In the genomic region with DNA sequence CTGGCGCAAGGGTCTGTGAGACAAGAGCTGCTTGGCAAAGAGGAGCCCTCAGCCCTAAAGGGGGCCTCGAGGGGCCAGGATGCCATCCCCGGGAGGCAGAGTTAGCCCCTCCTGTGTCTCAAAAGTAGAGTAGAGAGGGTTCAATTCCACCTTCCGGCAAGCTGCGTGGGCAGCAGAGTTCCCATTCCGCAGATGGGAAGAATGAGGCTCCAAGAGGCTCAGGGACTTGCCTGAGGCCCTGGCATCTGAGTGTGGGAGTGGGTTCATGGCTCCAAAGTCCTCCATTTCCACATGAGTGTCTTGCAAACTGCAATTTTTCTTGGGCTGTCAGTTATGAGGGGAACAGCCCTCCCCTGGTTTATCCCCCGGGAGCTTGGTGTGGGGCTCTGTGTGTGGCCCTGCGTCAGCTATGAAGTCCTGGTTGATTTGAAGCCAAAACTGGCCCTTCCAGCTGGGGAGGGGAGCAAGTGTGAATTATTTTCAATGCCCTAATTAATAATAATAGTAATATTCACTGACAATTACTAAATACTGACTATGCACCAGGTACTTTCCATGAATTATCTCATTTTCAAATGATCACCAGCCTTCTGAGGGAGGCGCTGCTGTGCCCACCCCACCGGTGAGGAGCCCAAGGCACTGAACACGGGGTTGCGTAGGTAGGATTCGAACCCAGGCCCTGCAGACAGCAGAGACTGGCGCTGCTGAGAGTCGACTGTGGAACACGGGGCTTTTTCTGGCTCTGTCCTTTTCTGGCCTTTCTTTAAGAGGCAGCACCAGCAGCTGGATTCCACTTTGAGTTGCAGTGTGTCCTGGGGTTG, we compare ENCODE assay signal across 20 cellular contexts.
DNase-seq lines count a peak whose midpoint lies in the region; ATAC-seq, FAIRE-seq and TF ChIP-seq lines count a peak whose summit lies in the region.
"Had no signal": no experiment of that assay in that cellular context is flagged by ENCODE, and none has a peak within 500 bp of the region (broad histone marks: within the 10 kb centered on the region; RNA-seq: fewer than 3 reads in every experiment).

No MANE protein-coding gene starts in this region.

- TF ChIP-seq EP300 in HepG2 (IDR thresholded peaks at IDR 0.05; ENCODE audit: low read depth in 2 of 2, low read length in 2 of 2) (no peak), HepG2 (CRISPR knock-in tag; IDR thresholded peaks at IDR 0.05; ENCODE audit: borderline replicate concordance) (no peak), K562 (IDR thresholded peaks at IDR 0.05; ENCODE audit: low read length) (no peak)

- peaks cover 26% of the 10 kb centered on the region for H3K4me1 Mint-ChIP-seq in CD14-positive monocyte

- TF ChIP-seq CTCF in HepG2 (CRISPR knock-in tag; IDR thresholded peaks at IDR 0.05) (peak; percentile 27; the same call in 1 of the 2 replicates), right lobe of liver (IDR thresholded peaks at IDR 0.05) (no peak), K562 (IDR thresholded peaks at IDR 0.05 in 2 of 3, conservative IDR thresholded peaks at IDR 0.05 in 1 of 3; ENCODE audit: insufficient read depth in 2 of 3, low read depth in 1 of 3, low read length in 3 of 3) (no peak), spleen (IDR thresholded peaks at IDR 0.05 in 8 of 11, conservative IDR thresholded peaks at IDR 0.05 in 3 of 11) (no peak), CD14-positive monocyte (IDR thresholded peaks at IDR 0.05) (no peak)

- H3K9me3 Mint-ChIP-seq in CD14-positive monocyte = no peaks in the 10 kb centered on the region
- H3K9me3 Mint-ChIP-seq: CD8-positive, alpha-beta T cell had no signal

- peaks cover 92% of the 10 kb centered on the region for H3K4me1 ChIP-seq in HepG2 (ENCODE audit: insufficient read depth, low read length)
- no peaks in the 10 kb centered on the region for H3K4me1 ChIP-seq in right lobe of liver
- peaks cover 9 to 19% of the 10 kb centered on the region in 2 experiments; a peak in 4 of 5 replicates for H3K4me1 ChIP-seq in K562 (replicated peaks in 1 of 2; ENCODE audit: control insufficient read depth in 2 of 2, insufficient read depth in 2 of 2, low read length in 2 of 2)
- no peaks in the 10 kb centered on the region for H3K4me1 ChIP-seq in neuronal stem cell (ENCODE audit: control insufficient read depth in 2 of 2, insufficient read depth in 1 of 2, low read depth in 1 of 2, low read length in 2 of 2)
- H3K4me1 ChIP-seq in spleen = peaks cover 0 to 32% (median 7%) of the 10 kb centered on the region in 6 donors

- TF ChIP-seq RAD21 in HepG2 (CRISPR knock-in tag; IDR thresholded peaks at IDR 0.05) (no peak), K562 (CRISPR knock-in tag; conservative IDR thresholded peaks at IDR 0.05 in 1 of 2, IDR thresholded peaks at IDR 0.05 in 1 of 2) (no peak)

- no peaks in the 10 kb centered on the region for H3K9me3 ChIP-seq in HepG2 (ENCODE audit: low read length)
- no peaks in the 10 kb centered on the region for H3K9me3 ChIP-seq in right lobe of liver
- no peaks in the 10 kb centered on the region for H3K9me3 ChIP-seq in K562 (replicated peaks; ENCODE audit: control insufficient read depth, insufficient read depth, low read depth, low read length)
- H3K9me3 ChIP-seq in neuronal stem cell (replicated peaks in 1 of 2; ENCODE audit: control insufficient read depth in 2 of 2, insufficient read depth in 1 of 2, low read depth in 1 of 2, low read length in 2 of 2) = no peaks in the 10 kb centered on the region
- H3K9me3 ChIP-seq in spleen = no peaks in the 10 kb centered on the region
- H3K9me3 ChIP-seq: Caco-2 had no signal

- H3K27ac ChIP-seq in HepG2 (ENCODE audit: extremely low read length, insufficient read depth, low read length) (no peak overlapping the region), right lobe of liver (no peak overlapping the region), K562 (ENCODE audit: extremely low read depth, low read depth, low read length) (no peak overlapping the region), neuronal stem cell (replicated peaks; ENCODE audit: low read length) (no peak overlapping the region), spleen (no peak overlapping the region)
- H3K27ac ChIP-seq: GM23248, HL-60 had no signal

- H2AFZ ChIP-seq in HepG2 (ENCODE audit: low read length) (no peak overlapping the region), K562 (ENCODE audit: low read depth, low read length) (no peak overlapping the region), neuronal stem cell (ENCODE audit: low read length) (no peak overlapping the region)
- H2AFZ ChIP-seq: GM23248 had no signal

- H3K4me2 ChIP-seq in HepG2 (ENCODE audit: low read depth, low read length) = no peak overlapping the region
- no peak overlapping the region for H3K4me2 ChIP-seq in K562 (ENCODE audit: insufficient read depth, low read length)
- no peak overlapping the region for H3K4me2 ChIP-seq in neuronal stem cell (ENCODE audit: insufficient read depth, low read length, poor library complexity, severe bottlenecking)

- no peaks in the 10 kb centered on the region for H3K36me3 Mint-ChIP-seq in CD14-positive monocyte
- H3K36me3 Mint-ChIP-seq: CD8-positive, alpha-beta T cell had no signal

- no peak overlapping the region for H2BK120ac ChIP-seq in neuronal stem cell (ENCODE audit: low read depth, low read length)

- H3K79me1 ChIP-seq in neuronal stem cell (ENCODE audit: low read depth, low read length) = no peaks in the 10 kb centered on the region

- peak overlapping the region in 1 of 7 donors; percentile 18 for H3K27ac Mint-ChIP-seq in CD14-positive monocyte
- H3K27ac Mint-ChIP-seq: CD8-positive, alpha-beta T cell had no signal

- H3K4me3 ChIP-seq in HepG2 (replicated peaks in 1 of 3; ENCODE audit: insufficient read depth in 1 of 3, low read depth in 2 of 3, low read length in 3 of 3) (no peak overlapping the region), right lobe of liver (no peak overlapping the region), K562 (no peak overlapping the region), neuronal stem cell (ENCODE audit: low read length in 2 of 2) (no peak overlapping the region), spleen (no peak overlapping the region)
- H3K4me3 ChIP-seq: GM12878, GM23248 had no signal

- no peak overlapping the region for H2BK5ac ChIP-seq in neuronal stem cell (ENCODE audit: low read length)

- no peak overlapping the region for H3K23ac ChIP-seq in neuronal stem cell (ENCODE audit: low read depth, low read length, poor library complexity)

- CTCF ChIA-PET in HepG2 (lab: Yijun Ruan, JAX; ENCODE audit: low intra/inter-chr PET ratio, low total read pairs) (no interaction called here), K562 (lab: Yijun Ruan, JAX; ENCODE audit: low intra/inter-chr PET ratio) (no interaction called here)

- H3K4ac ChIP-seq in neuronal stem cell (ENCODE audit: low read length) = no peak overlapping the region

- peak overlapping the region; percentile 80 for H2AK5ac ChIP-seq in neuronal stem cell (ENCODE audit: low read depth, low read length)

- no peak overlapping the region for H4K91ac ChIP-seq in neuronal stem cell (ENCODE audit: low read depth, low read length, poor library complexity)

- H3K27me3 Mint-ChIP-seq in CD14-positive monocyte (ENCODE audit: low read depth in 3 of 3) = peaks cover 5 to 9% (median 5%) of the 10 kb centered on the region in 3 donors

- no peak overlapping the region for H4K8ac ChIP-seq in neuronal stem cell (ENCODE audit: low read depth, low read length)

- no peak overlapping the region for H3K14ac ChIP-seq in neuronal stem cell (ENCODE audit: low read length)

- no peak overlapping the region for H3K9ac ChIP-seq in HepG2 (ENCODE audit: insufficient read depth, low read depth, low read length)
- no peak overlapping the region for H3K9ac ChIP-seq in K562 (ENCODE audit: insufficient read depth in 1 of 2, low read depth in 2 of 2, low read length in 2 of 2)
- H3K9ac ChIP-seq in neuronal stem cell (ENCODE audit: low read depth, low read length, poor library complexity) = no peak overlapping the region
- H3K9ac ChIP-seq: GM23248 had no signal

- intact Hi-C loops in HepG2 (cut with micrococcal nuclease; ENCODE audit: unreplicated experiment) (no loop called here), right lobe of liver (cut with DNase I) (no loop called here), K562 (cut with micrococcal nuclease) (no loop called here), spleen (cut with DNase I; ENCODE audit: low total_unique reads) (no loop called here), CD14-positive monocyte (cut with micrococcal nuclease) (no loop called here)

- in situ Hi-C loops in HepG2 (cut with HindIII; ENCODE audit: extremely low pct_ligation_motif_present, low pct_unique_long_range_greater_than_20kb) = no loop called here
- in situ Hi-C loops in K562 (cut with MboI) = no loop called here

- DNase-seq in HepG2 (ENCODE audit: low spot score) (no peak), right lobe of liver (no peak), K562 (ENCODE audit: extremely low read depth in 1 of 4, low spot score in 3 of 4) (no peak), neuronal stem cell (ENCODE audit: low spot score) (no peak), spleen (peak; percentile 36), CD14-positive monocyte (ENCODE audit: low spot score) (no peak), globus pallidus (ENCODE audit: low spot score) (no peak)
- DNase-seq: 8988T; AML-193; C1 segment of cervical spinal cord; Caco-2; CD8-positive, alpha-beta T cell; DMS79; GM23248; H7; KG1 had no signal

- H3K27me3 ChIP-seq in HepG2 (ENCODE audit: control insufficient read depth in 1 of 2, insufficient read depth in 2 of 2, low read length in 2 of 2) (peaks cover 8 to 60% of the 10 kb centered on the region in 2 experiments), right lobe of liver (no peaks in the 10 kb centered on the region), K562 (ENCODE audit: control insufficient read depth in 2 of 2, insufficient read depth in 2 of 2, low read length in 2 of 2) (no peaks in the 10 kb centered on the region; a peak in 1 of 5 replicates), neuronal stem cell (ENCODE audit: control insufficient read depth in 3 of 3, insufficient read depth in 3 of 3, low read depth in 1 of 3, low read length in 3 of 3) (peaks cover 0 to 9% (median 0%) of the 10 kb centered on the region in 3 experiments), spleen (replicated peaks in 1 of 7) (peaks cover 0 to 6% (median 0%) of the 10 kb centered on the region in 7 donors)

- 50% methylated on average over 16 of the region's 16 CpGs for WGBS in HepG2 (ENCODE audit: low lambda C conversion rate)
- 71% methylated on average over 3 of the region's 16 CpGs for WGBS in right lobe of liver (ENCODE audit: insufficient coverage, low coverage, low lambda C conversion rate, missing lambda C conversion rate)
- 34% methylated on average over 15 of the region's 16 CpGs for WGBS in K562 (ENCODE audit: insufficient coverage, low coverage, missing lambda C conversion rate)
- no CpG with 5 or more reads among the region's 16 CpGs for WGBS in neuronal stem cell (ENCODE audit: extremely low coverage in 2 of 2, insufficient read length in 2 of 2, insufficient replicate concordance in 1 of 2), 2 donors
- WGBS in spleen, 5 donors = 79 to 91% (median 86%) methylated on average over 16 of the region's 16 CpGs

- ATAC-seq in HepG2 (no peak), right lobe of liver (no peak), K562 (no peak), HG03521 (IDR thresholded peaks at IDR 0.05; ENCODE audit: unreplicated experiment) (no peak)
- ATAC-seq: CD8-positive, alpha-beta T cell; GM12878 had no signal

- no peak overlapping the region for H3K4me3 Mint-ChIP-seq in CD14-positive monocyte
- H3K4me3 Mint-ChIP-seq: CD8-positive, alpha-beta T cell had no signal

- no peak overlapping the region for H2BK15ac ChIP-seq in neuronal stem cell (ENCODE audit: low read length)

- H3K79me2 ChIP-seq in HepG2 (ENCODE audit: insufficient read depth, low read length) = no peaks in the 10 kb centered on the region
- no peaks in the 10 kb centered on the region for H3K79me2 ChIP-seq in K562 (ENCODE audit: control insufficient read depth, insufficient read depth, low read length)

- no peaks in the 10 kb centered on the region for H3K9me1 ChIP-seq in K562 (ENCODE audit: control insufficient read depth, insufficient read depth, low read length)

- no peak for FAIRE-seq in HepG2 (lab: Jason Lieb, UNC)
- no peak for FAIRE-seq in K562 (lab: Jason Lieb, UNC)
- FAIRE-seq: GM12878, GM18507 had no signal

- H3K36me3 ChIP-seq in HepG2 (replicated peaks in 1 of 2; ENCODE audit: control insufficient read depth in 1 of 2, insufficient read depth in 2 of 2, low read length in 2 of 2) (no peaks in the 10 kb centered on the region), right lobe of liver (no peaks in the 10 kb centered on the region), K562 (ENCODE audit: control insufficient read depth, insufficient read depth, low read length) (no peaks in the 10 kb centered on the region), neuronal stem cell (replicated peaks in 1 of 2; ENCODE audit: control insufficient read depth in 2 of 2, insufficient read depth in 2 of 2, low read length in 2 of 2) (no peaks in the 10 kb centered on the region), spleen (no peaks in the 10 kb centered on the region)

- no peaks in the 10 kb centered on the region for H4K20me1 ChIP-seq in HepG2 (ENCODE audit: insufficient read depth, low read length)
- H4K20me1 ChIP-seq in K562 (replicated peaks; ENCODE audit: control insufficient read depth, insufficient read depth, low read length) = 0 out of 2 replicates have a peak, but pooled peaks cover 3% of the 10 kb centered on the region

- POLR2A ChIA-PET in HepG2 (lab: Yijun Ruan, JAX) = interaction anchor here (0.7 to 1.7 kb wide), 4 partner anchors 12 to 83 kb away, joined by 3 to 10 read pairs (median 4); no protein-coding TSS in a partner anchor
- POLR2A ChIA-PET in K562 (lab: Yijun Ruan, JAX) = interaction anchor here (2.1 kb wide), 1 partner anchor 11 kb away, joined by 5 read pairs; no protein-coding TSS in a partner anchor

- TF ChIP-seq POLR2A in HepG2 (IDR thresholded peaks at IDR 0.05; ENCODE audit: insufficient read depth in 1 of 2, low read depth in 2 of 2, low read length in 2 of 2) (no peak), right lobe of liver (IDR thresholded peaks at IDR 0.05) (no peak), K562 (conservative IDR thresholded peaks at IDR 0.05) (no peak), spleen (IDR thresholded peaks at IDR 0.05) (no peak)

- H3K18ac ChIP-seq in neuronal stem cell (ENCODE audit: low read length) = peak overlapping the region; percentile 54

- BruUV-seq in HepG2 (replicated peaks; lab: Mats Ljungman, UMichigan) = no TSS peak
- no TSS peak for BruUV-seq in K562 (replicated peaks; lab: Mats Ljungman, UMichigan)

- no peak overlapping the region for H2BK12ac ChIP-seq in neuronal stem cell (ENCODE audit: low read length)

Comparison
In these comparisons a context has a peak if more than half of its experiments do, and no peak if none do; other contexts are left out.
1. Of the 241 proteins assayed by ChIP-seq in both HepG2 and K562: peak only in HepG2: CTCF, ESRRA and ZNF143; only in K562: ADNP; in both: none; in neither: 237.